22 cellular contexts compared by ENCODE assay signal in the genomic region with DNA sequence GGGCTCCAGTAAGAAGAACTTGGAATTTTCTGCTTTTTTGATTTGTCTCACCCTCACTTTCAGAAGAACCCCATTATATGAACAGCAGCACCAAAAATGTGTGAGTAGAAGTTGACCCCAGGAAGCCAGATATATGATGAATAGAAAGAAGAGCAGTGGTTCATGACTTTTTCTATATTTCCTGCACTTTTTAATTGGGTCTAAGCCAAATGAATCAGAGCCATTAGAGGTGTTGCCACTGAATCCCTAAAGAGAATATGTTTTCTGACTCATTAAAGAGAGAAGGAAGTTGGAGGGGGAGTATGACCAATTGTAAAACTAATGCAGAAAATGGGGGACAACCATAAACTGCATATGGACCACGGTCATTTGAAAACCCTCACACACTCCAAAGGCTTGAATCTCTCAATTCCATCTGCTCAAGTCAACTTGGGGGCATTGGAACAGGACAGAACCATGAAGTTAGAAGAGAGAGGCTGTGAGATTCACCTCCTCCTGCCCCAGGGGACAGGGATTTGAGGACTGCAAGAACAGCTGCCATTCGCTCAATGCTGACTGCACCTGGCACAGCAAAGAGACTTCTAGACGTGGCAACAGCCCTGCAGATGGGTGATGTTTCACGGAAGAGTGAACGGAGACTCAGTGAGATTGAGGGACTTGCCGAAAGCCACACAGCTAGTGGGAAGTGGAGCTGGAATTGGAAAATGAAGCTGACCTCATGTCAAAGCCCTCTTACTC. TPM values are rescaled to one million over a fixed set of nuclear protein-coding genes. Genes with fewer than 3 reads are reported as not detected.
DNase-seq lines count a peak whose midpoint lies in the region; ATAC-seq and TF ChIP-seq lines count a peak whose summit lies in the region.
"Had no signal": no experiment of that assay in that cellular context is flagged by ENCODE, and none has a peak within 500 bp of the region (broad histone marks: within the 10 kb centered on the region; RNA-seq: fewer than 3 reads in every experiment).

No MANE protein-coding gene starts in this region.

- H3K4me1 Mint-ChIP-seq in type B pancreatic cell (ENCODE audit: unreplicated experiment) = no peaks in the 10 kb centered on the region
- H3K4me1 Mint-ChIP-seq: activated CD4-positive, alpha-beta T cell treated with anti-CD3 and anti-CD28 coated beads, Interleukin-2, amount 10 ng/mL, durations not matched to agents 24 days and 14 days had no signal

- H3K27me3 Mint-ChIP-seq in type B pancreatic cell = peaks cover 5% of the 10 kb centered on the region

- no peak overlapping the region for H3K27ac ChIP-seq in WERI-Rb-1
- H3K27ac ChIP-seq in osteoblast (ENCODE audit: low read depth, low read length) = no peak overlapping the region
- H3K27ac ChIP-seq: 22Rv1, KMS-11, left lung, pancreas, SK-N-MC had no signal

- no peaks in the 10 kb centered on the region for H3K36me3 Mint-ChIP-seq in type B pancreatic cell
- H3K36me3 Mint-ChIP-seq: brain had no signal

- no peaks in the 10 kb centered on the region for H4K20me1 ChIP-seq in osteoblast (ENCODE audit: insufficient read depth, low read length)

- ATAC-seq in GM19035 (IDR thresholded peaks at IDR 0.05; ENCODE audit: unreplicated experiment) = no peak
- ATAC-seq: left lung, pancreas had no signal

- no peak overlapping the region for H3K4me2 ChIP-seq in osteoblast (ENCODE audit: insufficient read depth, low read length)
- H3K4me2 ChIP-seq: KMS-11 had no signal

- no peaks in the 10 kb centered on the region for H3K79me2 ChIP-seq in osteoblast (ENCODE audit: insufficient read depth, low read length)

- H3K27me3 ChIP-seq in WERI-Rb-1 (ENCODE audit: insufficient read depth, low read depth, severe bottlenecking) (no peaks in the 10 kb centered on the region), osteoblast (ENCODE audit: insufficient read depth, low read length) (peaks cover 54% of the 10 kb centered on the region)
- H3K27me3 ChIP-seq: left lung, pancreas had no signal

- no peak for TF ChIP-seq RAD21 in Ishikawa (IDR thresholded peaks at IDR 0.05; ENCODE audit: low read depth)

- DNase-seq in DMS 273 (lab: John Stamatoyannopoulos, UW; ENCODE audit: unreplicated experiment) = peak; percentile 62
- no peak for DNase-seq in DMS 273 treated with DMSO at 0.1 percent for 48 hours (lab: John Stamatoyannopoulos, UW)
- DNase-seq in WERI-Rb-1 = peak; percentile 16
- peak; percentile 74 for DNase-seq in osteoblast (ENCODE audit: insufficient read length, low spot score, missing footprints)
- no peak for DNase-seq in NCI-H748 treated with DMSO at 0.1 percent for 48 hours (lab: John Stamatoyannopoulos, UW)
- DNase-seq in type B pancreatic cell (ENCODE audit: extremely low spot score, unreplicated experiment) = no peak
- DNase-seq: activated CD4-positive, alpha-beta T cell treated with anti-CD3 and anti-CD28 coated beads, Interleukin-2, amount 10 ng/mL, durations not matched to agents 24 days and 14 days; activated naive CD4-positive, alpha-beta T cell treated with anti-CD3 and anti-CD28 coated beads, Interleukin-2, amount 50 U/mL, for 16 hours; activated T-cell treated with anti-CD3 and anti-CD28 coated beads for 4 hours; CD4-positive, alpha-beta T cell; left lung; NCI-H187 treated with DMSO at 0.1 percent for 48 hours; pancreas; stimulated activated CD4-positive, alpha-beta T cell treated with anti-CD3 and anti-CD28 coated beads, Interleukin-4, amount 100 ng/mL, for 4 hours; T1000 had no signal

- H3K4me3 Mint-ChIP-seq in type B pancreatic cell = no peak overlapping the region
- H3K4me3 Mint-ChIP-seq: activated CD4-positive, alpha-beta T cell treated with anti-CD3 and anti-CD28 coated beads, Interleukin-2, amount 10 ng/mL, durations not matched to agents 24 days and 14 days; brain; CD4-positive, alpha-beta T cell had no signal

- no peak for TF ChIP-seq EP300 in Ishikawa (IDR thresholded peaks at IDR 0.05; ENCODE audit: borderline replicate concordance)

- no peaks in the 10 kb centered on the region for H3K36me3 ChIP-seq in WERI-Rb-1
- H3K36me3 ChIP-seq in osteoblast (ENCODE audit: insufficient read depth, low read length) = no peaks in the 10 kb centered on the region
- H3K36me3 ChIP-seq: left lung, pancreas had no signal

- no peaks in the 10 kb centered on the region for H3K9me3 Mint-ChIP-seq in type B pancreatic cell
- H3K9me3 Mint-ChIP-seq: activated CD4-positive, alpha-beta T cell treated with anti-CD3 and anti-CD28 coated beads, Interleukin-2, amount 10 ng/mL, durations not matched to agents 24 days and 14 days; CD4-positive, alpha-beta T cell had no signal

- no peak for TF ChIP-seq CTCF in WERI-Rb-1 (IDR thresholded peaks at IDR 0.05; ENCODE audit: low read depth, low read length)
- TF ChIP-seq CTCF in osteoblast (IDR thresholded peaks at IDR 0.05; ENCODE audit: extremely low read depth, low read depth, low read length) = no peak
- TF ChIP-seq CTCF in type B pancreatic cell (conservative IDR thresholded peaks at IDR 0.05) = no peak

- no peak overlapping the region for H3K27ac Mint-ChIP-seq in type B pancreatic cell
- H3K27ac Mint-ChIP-seq: activated CD4-positive, alpha-beta T cell treated with anti-CD3 and anti-CD28 coated beads, Interleukin-2, amount 10 ng/mL, durations not matched to agents 24 days and 14 days; CD4-positive, alpha-beta T cell had no signal

- H2AFZ ChIP-seq in osteoblast (ENCODE audit: low read length) = no peak overlapping the region

- peaks cover 11% of the 10 kb centered on the region for H3K4me1 ChIP-seq in osteoblast (ENCODE audit: insufficient read depth, low read length)
- H3K4me1 ChIP-seq: left lung, pancreas had no signal

- H3K9me3 ChIP-seq in WERI-Rb-1 (ENCODE audit: severe bottlenecking) (no peaks in the 10 kb centered on the region), osteoblast (ENCODE audit: low read depth, low read length) (no peaks in the 10 kb centered on the region)
- H3K9me3 ChIP-seq: left lung, pancreas had no signal

- no peak overlapping the region for H3K4me3 ChIP-seq in WERI-Rb-1 (ENCODE audit: low read depth, low read length)
- H3K4me3 ChIP-seq in osteoblast (ENCODE audit: insufficient read depth, low read length) = no peak overlapping the region
- H3K4me3 ChIP-seq: left lung, pancreas, SK-N-MC had no signal

TF ChIP-seq in Ishikawa, 13 proteins besides CTCF, POLR2A, EP300 and RAD21:
- TF ChIP-seq CREB1 (IDR thresholded peaks at IDR 0.05; ENCODE audit: low read depth) (no peak), NFIC (IDR thresholded peaks at IDR 0.05) (peak; percentile 11; the same call in 1 of the 2 replicates)

RNA-seq across cellular contexts. Expression of gene DAPL1, which starts 3.0 kb away (rescaled TPM):
- 0.29 TPM in 1 of 2 replicates, not detected in the other for total RNA-seq in osteoblast
- 0.76 TPM in 1 of 2 replicates, not detected in the other for total RNA-seq in type B pancreatic cell (ENCODE audit: low replicate concordance)
- total RNA-seq: activated CD4-positive, alpha-beta T cell treated with anti-CD3 and anti-CD28 coated beads, Interleukin-2, amount 10 ng/mL, durations not matched to agents 24 days and 14 days; CD4-positive, alpha-beta T cell; left lung; skeletal muscle tissue had no signal

Comparison
In these comparisons a context has a peak if more than half of its experiments do, and no peak if none do; other contexts are left out.
1. DNase-seq: peak in DMS 273 (single experiment), WERI-Rb-1 (single experiment) and osteoblast (single experiment); none in DMS 273 treated with DMSO at 0.1 percent for 48 hours (single experiment), NCI-H748 treated with DMSO at 0.1 percent for 48 hours (single experiment) and type B pancreatic cell (single experiment).